In the genomic region with DNA sequence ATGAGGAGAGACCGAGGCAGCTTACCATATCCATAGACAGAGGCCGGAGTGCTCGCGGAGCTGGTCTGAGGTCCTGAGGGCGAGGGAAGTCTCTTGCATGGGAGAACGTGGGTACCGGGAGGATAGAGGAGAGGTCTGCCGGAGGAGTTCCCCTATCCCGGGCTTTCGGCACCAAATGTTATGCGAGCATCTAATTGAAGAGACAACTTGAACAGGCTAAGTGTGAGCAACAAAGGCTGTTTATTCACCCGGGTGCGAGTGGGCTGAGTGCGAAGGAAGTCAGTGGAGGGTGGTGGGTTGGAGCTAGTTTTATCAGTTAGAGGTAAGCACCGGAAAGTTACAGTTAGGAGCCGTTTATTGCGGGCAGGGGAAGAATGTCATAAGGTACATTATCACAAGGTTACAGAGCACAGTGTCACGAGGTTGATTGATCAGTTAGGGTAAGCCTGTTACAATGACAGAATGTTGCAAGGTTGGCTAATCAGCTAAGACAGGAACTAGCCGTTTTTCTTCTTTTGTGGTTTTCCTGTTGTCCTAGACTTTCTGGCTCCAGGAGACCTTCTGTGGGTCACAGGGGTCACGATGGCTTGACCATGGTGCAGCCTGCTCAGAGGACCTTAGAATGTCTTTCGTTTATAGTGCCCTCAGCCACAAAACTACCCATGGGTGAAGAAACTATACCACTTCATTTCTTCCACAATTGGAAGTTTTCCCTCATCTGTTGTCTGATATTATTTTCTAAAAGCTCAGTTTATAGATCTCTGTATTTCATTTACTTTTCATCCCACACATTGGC, we compare ENCODE assay signal across 1 cellular context.
TF ChIP-seq lines count a peak whose summit lies in the region.

No MANE protein-coding gene starts in this region.

TF ChIP-seq in HepG2, 621 proteins besides CTCF, POLR2A, EP300 and RAD21 (continued from another document):
- TF ChIP-seq ZNF280D (CRISPR knock-in tag; IDR thresholded peaks at IDR 0.05): no peak
- no peak for TF ChIP-seq ZSCAN21 (CRISPR knock-in tag; IDR thresholded peaks at IDR 0.05; ENCODE audit: borderline replicate concordance)
- TF ChIP-seq, protein P1, sequence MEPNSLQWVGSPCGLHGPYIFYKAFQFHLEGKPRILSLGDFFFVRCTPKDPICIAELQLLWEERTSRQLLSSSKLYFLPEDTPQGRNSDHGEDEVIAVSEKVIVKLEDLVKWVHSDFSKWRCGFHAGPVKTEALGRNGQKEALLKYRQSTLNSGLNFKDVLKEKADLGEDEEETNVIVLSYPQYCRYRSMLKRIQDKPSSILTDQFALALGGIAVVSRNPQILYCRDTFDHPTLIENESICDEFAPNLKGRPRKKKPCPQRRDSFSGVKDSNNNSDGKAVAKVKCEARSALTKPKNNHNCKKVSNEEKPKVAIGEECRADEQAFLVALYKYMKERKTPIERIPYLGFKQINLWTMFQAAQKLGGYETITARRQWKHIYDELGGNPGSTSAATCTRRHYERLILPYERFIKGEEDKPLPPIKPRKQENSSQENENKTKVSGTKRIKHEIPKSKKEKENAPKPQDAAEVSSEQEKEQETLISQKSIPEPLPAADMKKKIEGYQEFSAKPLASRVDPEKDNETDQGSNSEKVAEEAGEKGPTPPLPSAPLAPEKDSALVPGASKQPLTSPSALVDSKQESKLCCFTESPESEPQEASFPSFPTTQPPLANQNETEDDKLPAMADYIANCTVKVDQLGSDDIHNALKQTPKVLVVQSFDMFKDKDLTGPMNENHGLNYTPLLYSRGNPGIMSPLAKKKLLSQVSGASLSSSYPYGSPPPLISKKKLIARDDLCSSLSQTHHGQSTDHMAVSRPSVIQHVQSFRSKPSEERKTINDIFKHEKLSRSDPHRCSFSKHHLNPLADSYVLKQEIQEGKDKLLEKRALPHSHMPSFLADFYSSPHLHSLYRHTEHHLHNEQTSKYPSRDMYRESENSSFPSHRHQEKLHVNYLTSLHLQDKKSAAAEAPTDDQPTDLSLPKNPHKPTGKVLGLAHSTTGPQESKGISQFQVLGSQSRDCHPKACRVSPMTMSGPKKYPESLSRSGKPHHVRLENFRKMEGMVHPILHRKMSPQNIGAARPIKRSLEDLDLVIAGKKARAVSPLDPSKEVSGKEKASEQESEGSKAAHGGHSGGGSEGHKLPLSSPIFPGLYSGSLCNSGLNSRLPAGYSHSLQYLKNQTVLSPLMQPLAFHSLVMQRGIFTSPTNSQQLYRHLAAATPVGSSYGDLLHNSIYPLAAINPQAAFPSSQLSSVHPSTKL (CRISPR knock-in tag; IDR thresholded peaks at IDR 0.05): no peak
- TF ChIP-seq ZNF724P (CRISPR knock-in tag; IDR thresholded peaks at IDR 0.05; ENCODE audit: borderline replicate concordance): no peak
- TF ChIP-seq, protein P2, sequence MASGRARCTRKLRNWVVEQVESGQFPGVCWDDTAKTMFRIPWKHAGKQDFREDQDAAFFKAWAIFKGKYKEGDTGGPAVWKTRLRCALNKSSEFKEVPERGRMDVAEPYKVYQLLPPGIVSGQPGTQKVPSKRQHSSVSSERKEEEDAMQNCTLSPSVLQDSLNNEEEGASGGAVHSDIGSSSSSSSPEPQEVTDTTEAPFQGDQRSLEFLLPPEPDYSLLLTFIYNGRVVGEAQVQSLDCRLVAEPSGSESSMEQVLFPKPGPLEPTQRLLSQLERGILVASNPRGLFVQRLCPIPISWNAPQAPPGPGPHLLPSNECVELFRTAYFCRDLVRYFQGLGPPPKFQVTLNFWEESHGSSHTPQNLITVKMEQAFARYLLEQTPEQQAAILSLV (CRISPR knock-in tag; IDR thresholded peaks at IDR 0.05; ENCODE audit: borderline replicate concordance): no peak
- no peak for TF ChIP-seq FOXC1 (CRISPR knock-in tag; IDR thresholded peaks at IDR 0.05; ENCODE audit: borderline replicate concordance)
- no peak for TF ChIP-seq ARID3A (IDR thresholded peaks at IDR 0.05; ENCODE audit: low read depth, low read length)
- TF ChIP-seq ZFP37 (CRISPR knock-in tag; IDR thresholded peaks at IDR 0.05; ENCODE audit: borderline replicate concordance): no peak
- no peak for TF ChIP-seq NR3C1 (CRISPR knock-in tag; IDR thresholded peaks at IDR 0.05)
- TF ChIP-seq, protein P3, sequence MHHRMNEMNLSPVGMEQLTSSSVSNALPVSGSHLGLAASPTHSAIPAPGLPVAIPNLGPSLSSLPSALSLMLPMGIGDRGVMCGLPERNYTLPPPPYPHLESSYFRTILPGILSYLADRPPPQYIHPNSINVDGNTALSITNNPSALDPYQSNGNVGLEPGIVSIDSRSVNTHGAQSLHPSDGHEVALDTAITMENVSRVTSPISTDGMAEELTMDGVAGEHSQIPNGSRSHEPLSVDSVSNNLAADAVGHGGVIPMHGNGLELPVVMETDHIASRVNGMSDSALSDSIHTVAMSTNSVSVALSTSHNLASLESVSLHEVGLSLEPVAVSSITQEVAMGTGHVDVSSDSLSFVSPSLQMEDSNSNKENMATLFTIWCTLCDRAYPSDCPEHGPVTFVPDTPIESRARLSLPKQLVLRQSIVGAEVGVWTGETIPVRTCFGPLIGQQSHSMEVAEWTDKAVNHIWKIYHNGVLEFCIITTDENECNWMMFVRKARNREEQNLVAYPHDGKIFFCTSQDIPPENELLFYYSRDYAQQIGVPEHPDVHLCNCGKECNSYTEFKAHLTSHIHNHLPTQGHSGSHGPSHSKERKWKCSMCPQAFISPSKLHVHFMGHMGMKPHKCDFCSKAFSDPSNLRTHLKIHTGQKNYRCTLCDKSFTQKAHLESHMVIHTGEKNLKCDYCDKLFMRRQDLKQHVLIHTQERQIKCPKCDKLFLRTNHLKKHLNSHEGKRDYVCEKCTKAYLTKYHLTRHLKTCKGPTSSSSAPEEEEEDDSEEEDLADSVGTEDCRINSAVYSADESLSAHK (CRISPR knock-in tag; IDR thresholded peaks at IDR 0.05; ENCODE audit: borderline replicate concordance): no peak
